8 cellular contexts compared by ENCODE assay signal in genomic region chr3:37993811-37994638, GRCh38. TPM values are rescaled to one million over a fixed set of nuclear protein-coding genes. Genes with fewer than 3 reads are reported as not detected.
A peak's percentile ranks its signal among the peaks of the same experiment; 100 is the strongest.
DNase-seq lines count a peak whose midpoint lies in the region; ATAC-seq, FAIRE-seq and TF ChIP-seq lines count a peak whose summit lies in the region.

No MANE protein-coding gene starts in this region.

- DNase-seq in RPMI8226 (peak; percentile 76), glomerular visceral epithelial cell (ENCODE audit: extremely low spot score) (peak; percentile 60), pancreas (peak; percentile 27 to 74 (median 62)), transverse colon (peak; percentile 79), NK-92 (lab: John Stamatoyannopoulos, UW; ENCODE audit: unreplicated experiment) (no peak)
- peak; percentile 73 for DNase-seq in activated naive CD4-positive, alpha-beta T cell treated with Interleukin-2 at 50 U/mL for 16 hours

- in situ Hi-C loops in transverse colon (cut with MboI; ENCODE audit: low pct_ligation_motif_present in 1 of 4, low pct_unique_long_range_greater_than_20kb in 1 of 4, low sequenced_read_pairs in 3 of 4) = no loop called here

- WGBS in pancreas, 2 donors = 61 to 67% methylated on average over 49 of the region's 49 CpGs
- WGBS in transverse colon (ENCODE audit: low coverage in 1 of 2), 2 donors = 43% methylated on average over 46 of the region's 49 CpGs; no CpG with 5 or more reads in 1 of the 2 donors

- peak; percentile 48 for ATAC-seq in GM18858 (IDR thresholded peaks at IDR 0.05; ENCODE audit: unreplicated experiment)
- peak; percentile 49 for ATAC-seq in HG02981 (IDR thresholded peaks at IDR 0.05; ENCODE audit: unreplicated experiment)
- ATAC-seq in pancreas = peak in 3 of 4 donors; percentile 7 to 40 (median 13)

- intact Hi-C loops in pancreas (cut with DNase I) (no loop called here), transverse colon (cut with DNase I; ENCODE audit: low total_unique reads) (no loop called here)

- H3K36me3 ChIP-seq in pancreas = no peaks in the 10 kb centered on the region
- H3K36me3 ChIP-seq in transverse colon = no peaks in the 10 kb centered on the region

- H3K27ac ChIP-seq in pancreas (peak overlapping the region in 3 of 4 donors; percentile 42 to 63 (median 58)), transverse colon (peak overlapping the region; percentile 85 to 90 (median 89))

- H3K9me3 ChIP-seq in pancreas (no peaks in the 10 kb centered on the region), transverse colon (no peaks in the 10 kb centered on the region)

- H3K4me1 ChIP-seq in pancreas = peaks cover 6 to 14% (median 12%) of the 10 kb centered on the region in 3 donors
- peaks cover 23 to 57% (median 55%) of the 10 kb centered on the region in 4 donors for H3K4me1 ChIP-seq in transverse colon

- no peak for TF ChIP-seq CTCF in pancreas (IDR thresholded peaks at IDR 0.05)
- no peak for TF ChIP-seq CTCF in transverse colon (IDR thresholded peaks at IDR 0.05)

- no peak for TF ChIP-seq EP300 in transverse colon (IDR thresholded peaks at IDR 0.05; ENCODE audit: low read depth)

- FAIRE-seq in pancreas (lab: Jason Lieb, UNC) = no peak

- peak; percentile 76 for TF ChIP-seq POLR2A in transverse colon (IDR thresholded peaks at IDR 0.05)

- H3K4me3 ChIP-seq in pancreas (peak overlapping the region in 3 of 4 donors; percentile 10 to 41 (median 13)), transverse colon (peak overlapping the region; percentile 41 to 59 (median 50))

- H3K27me3 ChIP-seq in pancreas (no peaks in the 10 kb centered on the region), transverse colon (no peaks in the 10 kb centered on the region)

RNA-seq across cellular contexts. Expression of gene VILL, which starts 3.4 kb away (rescaled TPM):
- total RNA-seq in pancreas (1 to 10 TPM; 1.2 to 6.6 (median 2.7) TPM), transverse colon (100 to 1,000 TPM; 112 to 214 (median 172) TPM)
- polyA plus RNA-seq in pancreas = 1 to 10 TPM; 5.1 to 7.0 TPM

RNA-seq across cellular contexts. Expression of gene PLCD1, which starts 35.4 kb away (rescaled TPM):
- total RNA-seq in pancreas (10 to 100 TPM in 2 of 6 donors, 1 to 10 TPM in 4; 7.5 to 15.6 (median 8.9) TPM), transverse colon (100 to 1,000 TPM in 2 of 4 donors, 10 to 100 TPM in 2; 21.1 to 126 (median 91.4) TPM)
- polyA plus RNA-seq in pancreas = 10 to 100 TPM; 14.3 to 14.6 TPM

RNA-seq across cellular contexts. Expression of gene DLEC1, which starts 45.0 kb away (rescaled TPM):
- total RNA-seq in pancreas (under 1 TPM; 0.14 to 0.60 (median 0.49) TPM), transverse colon (1 to 10 TPM in 2 of 4 donors, under 1 TPM in 2; 0.20 to 4.1 (median 1.4) TPM)
- under 1 TPM; 0.61 to 0.75 TPM for polyA plus RNA-seq in pancreas

Comparison
In these comparisons a context has a peak if more than half of its experiments do, and no peak if none do; other contexts are left out.
1. RNA of gene VILL, which starts 3.4 kb away (total RNA-seq): 112 to 214 TPM in transverse colon; 1.2 to 6.6 TPM in pancreas; every median in the first group is over 10 times any median in the second.
2. Peak in every context shown above with its lines, with median percentiles within 50 percentile points of each other: ATAC-seq.